15 cellular contexts compared by ENCODE assay signal in the genomic region with DNA sequence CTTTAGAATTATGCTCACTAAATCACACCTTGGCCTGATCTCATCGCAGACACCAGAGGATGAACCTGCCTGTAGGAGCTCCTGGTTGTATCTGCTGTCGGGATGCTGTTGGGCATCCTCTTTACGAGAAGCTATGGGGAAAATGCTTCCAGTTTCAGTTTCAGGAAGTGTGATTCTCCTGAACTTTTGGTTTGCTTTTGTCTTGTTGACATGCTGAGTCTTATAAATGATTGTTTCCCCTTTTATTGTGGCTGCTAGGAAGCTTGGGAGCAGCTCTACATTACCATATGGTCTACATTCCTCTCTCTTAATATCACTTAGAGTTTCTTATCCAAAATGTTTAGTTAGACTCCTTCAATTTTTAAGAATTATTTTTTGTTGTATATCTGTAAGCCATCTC.
A peak's percentile ranks its signal among the peaks of the same experiment; 100 is the strongest.
DNase-seq lines count a peak whose midpoint lies in the region; ATAC-seq, FAIRE-seq and TF ChIP-seq lines count a peak whose summit lies in the region.
"Had no signal": no experiment of that assay in that cellular context is flagged by ENCODE, and none has a peak within 500 bp of the region (broad histone marks: within the 10 kb centered on the region; RNA-seq: fewer than 3 reads in every experiment).

No MANE protein-coding gene starts in this region.

- H3K9me3 ChIP-seq in uterus, result no peaks in the 10 kb centered on the region

- no peak for FAIRE-seq in GM12891 (lab: Jason Lieb, UNC)
- FAIRE-seq: H54 had no signal

- H3K27ac ChIP-seq in uterus, result peak overlapping the region; percentile 92 to 96

- ATAC-seq in left lobe of liver, result peak; percentile 16

- peaks cover 5% of the 10 kb centered on the region in 2 donors for H3K4me1 ChIP-seq in uterus

- TF ChIP-seq POLR2A in GM12891 (IDR thresholded peaks at IDR 0.05; ENCODE audit: low read depth, low read length), result no peak
- no peak for TF ChIP-seq POLR2A in uterus (IDR thresholded peaks at IDR 0.05)

- H3K4me3 ChIP-seq in uterus, result no peak overlapping the region

- DNase-seq in GM12891 (ENCODE audit: insufficient read length, low spot score), result no peak
- DNase-seq in RPMI7951 (ENCODE audit: low read depth), result peak; percentile 32
- no peak for DNase-seq in left lobe of liver (ENCODE audit: low spot score)
- no peak for DNase-seq in uterus
- DNase-seq in activated CD8-positive, alpha-beta memory T cell treated with anti-CD3 and anti-CD28 coated beads for 24 hours, result no peak
- no peak for DNase-seq in NCI-H82 treated with DMSO at 0.1 percent for 48 hours (lab: John Stamatoyannopoulos, UW; ENCODE audit: unreplicated experiment)
- no peak for DNase-seq in DMS53 treated with DMSO at 0.1 percent for 48 hours (lab: John Stamatoyannopoulos, UW; ENCODE audit: unreplicated experiment)
- DNase-seq: CD4-positive, CD25-positive, alpha-beta regulatory T cell; DND-41; NCI-H1436 treated with DMSO at 0.1 percent for 48 hours; NCI-H2081; NCI-H510A treated with DMSO at 0.1 percent for 48 hours; RPMI8226; SW 1271 had no signal

- H3K36me3 ChIP-seq in uterus, result no peaks in the 10 kb centered on the region

- no peaks in the 10 kb centered on the region for H3K27me3 ChIP-seq in uterus

- intact Hi-C loops in uterus (cut with DNase I; ENCODE audit: low total_unique reads), result no loop called here

- no peak for TF ChIP-seq CTCF in uterus (IDR thresholded peaks at IDR 0.05)

TF ChIP-seq in GM12891, 5 proteins besides CTCF, POLR2A, EP300 and RAD21:
- TF ChIP-seq PAX5 (IDR thresholded peaks at IDR 0.05; ENCODE audit: insufficient read depth, low read length, severe bottlenecking) (no peak), SPI1 (IDR thresholded peaks at IDR 0.05; ENCODE audit: low read depth, low read length) (0 out of 2 replicates have a peak, but pooled peaks have one; percentile 1)
